In genomic region chr22:40043793-40044101, GRCh38 we compare ENCODE assay signal across 8 cellular contexts. TPM values are rescaled to one million over a fixed set of nuclear protein-coding genes. Genes with fewer than 3 reads are reported as not detected.
DNase-seq lines count a peak whose midpoint lies in the region; ATAC-seq and TF ChIP-seq lines count a peak whose summit lies in the region.

No MANE protein-coding gene starts in this region.

- no peak overlapping the region for H2BK120ac ChIP-seq in mesenchymal stem cell (ENCODE audit: low read depth, low read length)

- H2BK12ac ChIP-seq in mesenchymal stem cell (ENCODE audit: low read length in 2 of 2), result no peak overlapping the region

- H3K4me1 ChIP-seq in body of pancreas (peaks cover 39% of the 10 kb centered on the region), mesenchymal stem cell (ENCODE audit: control insufficient read depth, insufficient read depth, low read depth, low read length) (peaks cover 5% of the 10 kb centered on the region), upper lobe of left lung (peaks cover 23 to 45% (median 36%) of the 10 kb centered on the region in 4 donors)

- peak overlapping the region in 1 of 2 experiments; percentile 3 for H3K4ac ChIP-seq in mesenchymal stem cell (ENCODE audit: low read depth in 1 of 2, low read length in 2 of 2)

- H3K23ac ChIP-seq in mesenchymal stem cell (ENCODE audit: low read length in 2 of 2), result no peak overlapping the region

- TF ChIP-seq POLR2A in body of pancreas (IDR thresholded peaks at IDR 0.05) (no peak), upper lobe of left lung (IDR thresholded peaks at IDR 0.05) (no peak)

- no peaks in the 10 kb centered on the region for H3K9me3 Mint-ChIP-seq in activated naive CD4-positive, alpha-beta T cell treated with anti-CD3 and anti-CD28 coated beads, Interleukin-2, amount 50 U/mL, for 24 hours

- peaks cover 37% of the 10 kb centered on the region for H3K4me1 Mint-ChIP-seq in activated naive CD4-positive, alpha-beta T cell treated with anti-CD3 and anti-CD28 coated beads, Interleukin-2, amount 50 U/mL, for 24 hours

- H3K27me3 ChIP-seq in body of pancreas, result no peaks in the 10 kb centered on the region
- peaks cover 8 to 36% of the 10 kb centered on the region in 2 experiments for H3K27me3 ChIP-seq in mesenchymal stem cell (ENCODE audit: control insufficient read depth in 1 of 2, insufficient read depth in 1 of 2, low read length in 2 of 2)
- no peaks in the 10 kb centered on the region for H3K27me3 ChIP-seq in upper lobe of left lung

- no peaks in the 10 kb centered on the region for H3K36me3 Mint-ChIP-seq in activated naive CD4-positive, alpha-beta T cell treated with anti-CD3 and anti-CD28 coated beads, Interleukin-2, amount 50 U/mL, for 24 hours

- peak overlapping the region; percentile 95 for H3K4me3 Mint-ChIP-seq in activated naive CD4-positive, alpha-beta T cell treated with anti-CD3 and anti-CD28 coated beads, Interleukin-2, amount 50 U/mL, for 24 hours

- peaks cover 8% of the 10 kb centered on the region for H3K79me1 ChIP-seq in mesenchymal stem cell (replicated peaks; ENCODE audit: low read length, poor library complexity, severe bottlenecking)

- H3K9me3 ChIP-seq in body of pancreas (no peaks in the 10 kb centered on the region), mesenchymal stem cell (ENCODE audit: control insufficient read depth, low read length) (no peaks in the 10 kb centered on the region), upper lobe of left lung (no peaks in the 10 kb centered on the region)

- H2AFZ ChIP-seq in mesenchymal stem cell (ENCODE audit: low read depth, low read length), result no peak overlapping the region

- 22 to 25% methylated on average over 5 of the region's 5 CpGs for WGBS in body of pancreas, 2 donors
- WGBS in mesenchymal stem cell, result 64% methylated on average over 5 of the region's 5 CpGs
- 47 to 48% methylated on average over 5 of the region's 5 CpGs for WGBS in upper lobe of left lung, 2 donors

- TF ChIP-seq CTCF in body of pancreas (IDR thresholded peaks at IDR 0.05) (no peak), upper lobe of left lung (IDR thresholded peaks at IDR 0.05) (no peak)

- no peak overlapping the region for H2BK15ac ChIP-seq in mesenchymal stem cell (ENCODE audit: low read depth, poor library complexity, severe bottlenecking)

- H3K18ac ChIP-seq in mesenchymal stem cell (ENCODE audit: low read depth in 1 of 2, low read length in 2 of 2), result no peak overlapping the region

- H3K14ac ChIP-seq in mesenchymal stem cell (ENCODE audit: low read length in 2 of 2), result no peak overlapping the region

- peaks cover 3% of the 10 kb centered on the region for H3K27me3 Mint-ChIP-seq in activated naive CD4-positive, alpha-beta T cell treated with anti-CD3 and anti-CD28 coated beads, Interleukin-2, amount 50 U/mL, for 24 hours

- H3K4me2 ChIP-seq in mesenchymal stem cell (ENCODE audit: low read length, poor library complexity, severe bottlenecking), result peak overlapping the region; percentile 41

- H2AK5ac ChIP-seq in mesenchymal stem cell (ENCODE audit: low read length, severe bottlenecking), result no peak overlapping the region

- H3K9ac ChIP-seq in mesenchymal stem cell (ENCODE audit: low read length), result peak overlapping the region; percentile 92

- H3K27ac ChIP-seq in body of pancreas, result peak overlapping the region; percentile 84 to 96 (median 93)
- peak overlapping the region; percentile 36 for H3K27ac ChIP-seq in mesenchymal stem cell (ENCODE audit: low read length, poor library complexity, severe bottlenecking)
- H3K27ac ChIP-seq in upper lobe of left lung, result peak overlapping the region; percentile 89 to 99 (median 96)

- DNase-seq in activated naive CD4-positive, alpha-beta T cell treated with anti-CD3 and anti-CD28 coated beads, Interleukin-2, amount 50 U/mL, for 16 hours, result no peak
- DNase-seq in body of pancreas (no peak), mesenchymal stem cell (no peak), upper lobe of left lung (no peak), islet precursor cell (no peak), posterior vena cava (ENCODE audit: low spot score) (no peak)

- no peak overlapping the region for H2BK5ac ChIP-seq in mesenchymal stem cell (ENCODE audit: low read depth, low read length, poor library complexity, severe bottlenecking)

- H3K4me3 ChIP-seq in body of pancreas (peak overlapping the region in 1 of 2 donors; percentile 87), mesenchymal stem cell (ENCODE audit: insufficient read depth in 1 of 2, low read depth in 1 of 2, low read length in 2 of 2) (peak overlapping the region in 1 of 2 experiments; percentile 86), upper lobe of left lung (peak overlapping the region in 3 of 4 donors; percentile 92 to 96 (median 96))

- peak overlapping the region; percentile 81 for H4K8ac ChIP-seq in mesenchymal stem cell (ENCODE audit: low read length)

- H4K91ac ChIP-seq in mesenchymal stem cell (ENCODE audit: low read length), result no peak overlapping the region

- intact Hi-C loops in body of pancreas (cut with DNase I), result loop anchor here (10.0 kb wide), 1 partner anchor 301 kb away; the partner anchor contains the start of gene ADSL
- intact Hi-C loops in posterior vena cava (cut with DNase I), result loop anchor here in 1 of 2 donors (10.0 kb wide), 1 partner anchor 301 kb away; the partner anchor contains the start of gene ADSL

- no peaks in the 10 kb centered on the region for H3K36me3 ChIP-seq in body of pancreas (replicated peaks in 1 of 2; ENCODE audit: insufficient read depth in 1 of 2, low read depth in 2 of 2)
- H3K36me3 ChIP-seq in mesenchymal stem cell (ENCODE audit: control insufficient read depth in 1 of 2, insufficient read depth in 2 of 2, low read depth in 1 of 2, low read length in 2 of 2), result no peaks in the 10 kb centered on the region
- no peaks in the 10 kb centered on the region for H3K36me3 ChIP-seq in upper lobe of left lung

- ATAC-seq in body of pancreas (no peak), upper lobe of left lung (ENCODE audit: low FRiP score in 2 of 2) (no peak), HG03097 (IDR thresholded peaks at IDR 0.05; ENCODE audit: low FRiP score, unreplicated experiment) (no peak)

- no peak for TF ChIP-seq EP300 in upper lobe of left lung (IDR thresholded peaks at IDR 0.05)

- H3K27ac Mint-ChIP-seq in activated naive CD4-positive, alpha-beta T cell treated with anti-CD3 and anti-CD28 coated beads, Interleukin-2, amount 50 U/mL, for 24 hours, result peak overlapping the region; percentile 100

RNA-seq across cellular contexts. Expression of gene FAM83F, which starts 49.0 kb away (rescaled TPM):
- total RNA-seq in body of pancreas (1 to 10 TPM; 8.9 to 9.1 TPM), upper lobe of left lung (1 to 10 TPM in 2 of 6 donors, under 1 TPM in 4; 0.23 to 2.8 (median 0.67) TPM), posterior vena cava (under 1 TPM in 1 of 2 donors, not detected in 1; 0.42 TPM)
- 0.06 TPM for polyA plus RNA-seq in mesenchymal stem cell (2013, experiment 1 of 2)
- polyA plus RNA-seq in mesenchymal stem cell (2013, experiment 2 of 2), result 0.05 TPM

Comparison
In these comparisons a context has a peak if more than half of its experiments do, and no peak if none do; other contexts are left out.
1. H3K27ac ChIP-seq: peak in every context shown above with its lines; median percentile 96 in upper lobe of left lung; 93 in body of pancreas; 36 in mesenchymal stem cell.